ENCODE assay signal across 8 cellular contexts in genomic region chr10:86389109-86389440, GRCh38. TPM values are rescaled to one million over a fixed set of nuclear protein-coding genes. Genes with fewer than 3 reads are reported as not detected.
A peak's percentile ranks its signal among the peaks of the same experiment; 100 is the strongest.
DNase-seq lines count a peak whose midpoint lies in the region; ATAC-seq and TF ChIP-seq lines count a peak whose summit lies in the region.
"Not testable (repeated sequence)": the region's sequence is repeated elsewhere in the genome, so short reads cannot be mapped to it uniquely, and the experiment has no call there.

No MANE protein-coding gene starts in this region.

- 27 to 39% methylated on average over 12 of the region's 12 CpGs for WGBS in heart right ventricle, 2 donors

- CTCF ChIA-PET in Calu3 (lab: Charles Lee) (interaction anchor here (1.2 kb wide), 2 partner anchors 11 to 196 kb away, joined by 4 to 5 read pairs; no protein-coding TSS in a partner anchor), Panc1 (lab: Charles Lee) (interaction anchor here (0.7 kb wide), 2 partner anchors 79 to 201 kb away, joined by 5 to 7 read pairs; no protein-coding TSS in a partner anchor)

- POLR2A ChIA-PET in Panc1 (lab: Charles Lee): not testable (repeated sequence)

- not testable (repeated sequence) for ATAC-seq in Panc1, heart right ventricle

- not testable (repeated sequence) for H3K27ac Mint-ChIP-seq in Calu3 (ENCODE audit: unreplicated experiment); activated T-helper 2 cell treated with anti-CD3 and anti-CD28 coated beads, Interferon-gamma antibody, Interleukin-2, Interleukin-4, amounts not matched to agents 10 μg/mL and 5 μg/mL and 100 μg/mL, durations not matched to agents 14 hours and 24 hours and 36 hours; type B pancreatic cell

- H3K4me3 Mint-ChIP-seq in Calu3 (ENCODE audit: low read depth, unreplicated experiment) (peak overlapping the region; percentile 64), type B pancreatic cell (peak overlapping the region; percentile 86)
- peak overlapping the region; percentile 69 for H3K4me3 Mint-ChIP-seq in activated T-helper 2 cell treated with anti-CD3 and anti-CD28 coated beads, Interferon-gamma antibody, Interleukin-2, Interleukin-4, amounts not matched to agents 10 μg/mL and 5 μg/mL and 100 μg/mL, durations not matched to agents 14 hours and 24 hours and 36 hours (ENCODE audit: low read depth)

- in situ Hi-C loops in Panc1 (cut with HindIII; ENCODE audit: low pct_unique_long_range_greater_than_20kb, low sequenced_read_pairs): not testable (repeated sequence)

- H3K27me3 Mint-ChIP-seq in Calu3 (ENCODE audit: unreplicated experiment) (peaks cover 64% of the 10 kb centered on the region), type B pancreatic cell (peaks cover 67% of the 10 kb centered on the region)
- H3K27me3 Mint-ChIP-seq in activated T-helper 2 cell treated with anti-CD3 and anti-CD28 coated beads, Interferon-gamma antibody, Interleukin-2, Interleukin-4, amounts not matched to agents 10 μg/mL and 5 μg/mL and 100 μg/mL, durations not matched to agents 14 hours and 24 hours and 36 hours (ENCODE audit: low read depth): peaks cover 58% of the 10 kb centered on the region

- not testable (repeated sequence) for H3K27me3 ChIP-seq in Panc1 (ENCODE audit: control insufficient read depth, insufficient read depth, low read length)
- peaks cover 5 to 81% (median 61%) of the 10 kb centered on the region in 7 donors for H3K27me3 ChIP-seq in heart right ventricle
- H3K27me3 ChIP-seq in mucosa of rectum (ENCODE audit: control insufficient read depth in 2 of 2, insufficient read depth in 2 of 2, low read length in 2 of 2): peaks cover 8 to 13% of the 10 kb centered on the region in 2 donors

- not testable (repeated sequence) for H3K9me3 ChIP-seq in Panc1 (ENCODE audit: control insufficient read depth, insufficient read depth, low read depth, low read length); heart right ventricle; mucosa of rectum (ENCODE audit: control insufficient read depth in 2 of 2, low read length in 2 of 2)

- H3K36me3 Mint-ChIP-seq in Calu3 (ENCODE audit: insufficient read depth, unreplicated experiment); activated T-helper 2 cell treated with anti-CD3 and anti-CD28 coated beads, Interferon-gamma antibody, Interleukin-2, Interleukin-4, amounts not matched to agents 10 μg/mL and 5 μg/mL and 100 μg/mL, durations not matched to agents 14 hours and 24 hours and 36 hours (ENCODE audit: low read depth); type B pancreatic cell: not testable (repeated sequence)

- H3K4me3 ChIP-seq in Panc1 (ENCODE audit: low read depth in 2 of 2, low read length in 2 of 2) (peak overlapping the region; percentile 26 to 36), choroid plexus epithelial cell (ENCODE audit: low read depth, low read length) (peak overlapping the region; percentile 44), heart right ventricle (peak overlapping the region in 7 of 10 donors; percentile 12 to 45 (median 28)), mucosa of rectum (ENCODE audit: low read length in 2 of 2) (peak overlapping the region; percentile 53 to 62), retinal pigment epithelial cell (ENCODE audit: low read length) (peak overlapping the region; percentile 30)

- not testable (repeated sequence) for DNase-seq in Calu3; Panc1 (ENCODE audit: low read depth, low spot score); activated T-helper 2 cell treated with anti-CD3 and anti-CD28 coated beads, Interferon-gamma antibody, Interleukin-2, Interleukin-4, amounts not matched to agents 10 μg/mL and 5 μg/mL and 100 μg/mL, durations not matched to agents 14 hours and 24 hours and 36 hours (ENCODE audit: low spot score); choroid plexus epithelial cell (ENCODE audit: low read depth); heart right ventricle; retinal pigment epithelial cell (ENCODE audit: low read depth); type B pancreatic cell (ENCODE audit: extremely low spot score, unreplicated experiment)

- peak overlapping the region in 1 of 2 donors; percentile 18 for H3K9ac ChIP-seq in mucosa of rectum (ENCODE audit: low read depth in 1 of 2, low read length in 2 of 2)

- not testable (repeated sequence) for H3K36me3 ChIP-seq in Panc1 (ENCODE audit: control insufficient read depth, insufficient read depth, low read length); heart right ventricle; mucosa of rectum (ENCODE audit: control insufficient read depth in 2 of 2, insufficient read depth in 2 of 2, low read length in 2 of 2)

- H3K27ac ChIP-seq in Panc1 (ENCODE audit: low read length); heart right ventricle; mucosa of rectum (ENCODE audit: low read depth in 2 of 2, low read length in 2 of 2): not testable (repeated sequence)

- not testable (repeated sequence) for BruUV-seq in Calu3 (replicated peaks; lab: Mats Ljungman, UMichigan); Panc1 (replicated peaks; lab: Mats Ljungman, UMichigan)

- H3K4me1 ChIP-seq in Panc1 (ENCODE audit: control insufficient read depth, insufficient read depth, low read length); mucosa of rectum (ENCODE audit: control insufficient read depth in 2 of 2, insufficient read depth in 2 of 2, low read length in 2 of 2): not testable (repeated sequence)
- peaks cover 0 to 11% (median 6%) of the 10 kb centered on the region in 9 donors for H3K4me1 ChIP-seq in heart right ventricle

- H3K4me1 Mint-ChIP-seq in Calu3 (ENCODE audit: low read depth, unreplicated experiment); activated T-helper 2 cell treated with anti-CD3 and anti-CD28 coated beads, Interferon-gamma antibody, Interleukin-2, Interleukin-4, amounts not matched to agents 10 μg/mL and 5 μg/mL and 100 μg/mL, durations not matched to agents 14 hours and 24 hours and 36 hours (ENCODE audit: low read depth); type B pancreatic cell (ENCODE audit: unreplicated experiment): not testable (repeated sequence)

- TF ChIP-seq CTCF in Calu3 (IDR thresholded peaks at IDR 0.05; ENCODE audit: unreplicated experiment); Panc1 (IDR thresholded peaks at IDR 0.05); choroid plexus epithelial cell (conservative IDR thresholded peaks at IDR 0.05; ENCODE audit: low read depth, low read length); heart right ventricle (IDR thresholded peaks at IDR 0.05); retinal pigment epithelial cell (conservative IDR thresholded peaks at IDR 0.05; ENCODE audit: low read depth, low read length); type B pancreatic cell (conservative IDR thresholded peaks at IDR 0.05): not testable (repeated sequence)

- H3K9me3 Mint-ChIP-seq in Calu3 (ENCODE audit: low read depth, unreplicated experiment); activated T-helper 2 cell treated with anti-CD3 and anti-CD28 coated beads, Interferon-gamma antibody, Interleukin-2, Interleukin-4, amounts not matched to agents 10 μg/mL and 5 μg/mL and 100 μg/mL, durations not matched to agents 14 hours and 24 hours and 36 hours; type B pancreatic cell: not testable (repeated sequence)

- intact Hi-C loops in Calu3 (cut with micrococcal nuclease; ENCODE audit: unreplicated experiment); Panc1 (cut with micrococcal nuclease; ENCODE audit: unreplicated experiment); heart right ventricle (cut with DNase I): not testable (repeated sequence)
- intact Hi-C loops in activated T-helper 2 cell treated with anti-CD3 and anti-CD28 coated beads, Interferon-gamma antibody, Interleukin-2, Interleukin-4, amounts not matched to agents 10 μg/mL and 5 μg/mL and 100 μg/mL, durations not matched to agents 14 hours and 24 hours and 36 hours (cut with micrococcal nuclease): loop anchor here (2.0 kb wide), 1 partner anchor 196 kb away; no protein-coding TSS in a partner anchor

RNA-seq across cellular contexts. Expression of gene GRID1, which starts 22.5 kb away (rescaled TPM):
- total RNA-seq in Calu3 (2022) (0.10 TPM in 1 of 2 replicates, not detected in the other), Panc1 (2021; ENCODE audit: unreplicated experiment) (2.3 TPM), heart right ventricle (1 to 10 TPM in 9 of 10 donors, under 1 TPM in 1; 0.77 to 3.4 (median 1.9) TPM), type B pancreatic cell (ENCODE audit: low replicate concordance) (2.4 and 9.2 TPM in 2 replicates)
- polyA plus RNA-seq in Panc1 (2012; ENCODE audit: insufficient read length): 3.8 TPM
- not detected in 2 replicates for total RNA-seq in activated T-helper 2 cell treated with anti-CD3 and anti-CD28 coated beads, Interferon-gamma antibody, Interleukin-2, Interleukin-4, amounts not matched to agents 10 μg/mL and 5 μg/mL and 100 μg/mL, durations not matched to agents 14 hours and 24 hours and 36 hours
- 1 to 10 TPM in 1 of 2 donors, under 1 TPM in 1; 0.44 to 1.2 TPM for polyA plus RNA-seq in heart right ventricle
